8 cellular contexts compared by ENCODE assay signal in genomic region chr9:130186839-130187522, GRCh38. TPM values are rescaled to one million over a fixed set of nuclear protein-coding genes. Genes with fewer than 3 reads are reported as not detected.
DNase-seq lines count a peak whose midpoint lies in the region; ATAC-seq and TF ChIP-seq lines count a peak whose summit lies in the region.

No MANE protein-coding gene starts in this region.

- H3K4me3 ChIP-seq in epithelial cell of proximal tubule (ENCODE audit: low read depth, low read length): peak overlapping the region; percentile 62
- H3K4me3 ChIP-seq in neural progenitor cell: no peak overlapping the region

- H3K4me1 ChIP-seq in neural progenitor cell: peaks cover 40% of the 10 kb centered on the region

- peaks cover 11% of the 10 kb centered on the region for H3K27me3 Mint-ChIP-seq in neural progenitor cell (ENCODE audit: insufficient read depth, low read depth)
- no peaks in the 10 kb centered on the region for H3K27me3 Mint-ChIP-seq in activated CD8-positive, alpha-beta T cell treated with anti-CD3 and anti-CD28 coated beads for 36 hours

- no peaks in the 10 kb centered on the region for H3K36me3 Mint-ChIP-seq in neural progenitor cell
- H3K36me3 Mint-ChIP-seq in activated CD8-positive, alpha-beta T cell treated with anti-CD3 and anti-CD28 coated beads for 36 hours (ENCODE audit: low read depth): no peaks in the 10 kb centered on the region

- peaks cover 22% of the 10 kb centered on the region for H3F3A ChIP-seq in neural progenitor cell (ENCODE audit: low read depth)

- CTCF ChIA-PET in activated CD8-positive, alpha-beta T cell treated with anti-CD3 and anti-CD28 coated beads for 36 hours (lab: Charles Lee): interaction anchor here (0.6 kb wide), 1 partner anchor 63 kb away, joined by 5 read pairs; no protein-coding TSS in a partner anchor

- peaks cover 53% of the 10 kb centered on the region for H3K79me2 ChIP-seq in neural progenitor cell (ENCODE audit: low read depth)

- ATAC-seq in HG03342 (IDR thresholded peaks at IDR 0.05; ENCODE audit: unreplicated experiment): no peak
- ATAC-seq in activated CD8-positive, alpha-beta T cell treated with anti-CD3 and anti-CD28 coated beads for 36 hours: no peak
- ATAC-seq in HG03097 (IDR thresholded peaks at IDR 0.05; ENCODE audit: low FRiP score, unreplicated experiment): no peak
- no peak for ATAC-seq in HG03565 (IDR thresholded peaks at IDR 0.05; ENCODE audit: unreplicated experiment)

- no peak overlapping the region for H3K9ac ChIP-seq in neural progenitor cell

- intact Hi-C loops in activated CD8-positive, alpha-beta T cell treated with anti-CD3 and anti-CD28 coated beads for 36 hours (cut with micrococcal nuclease): no loop called here

- H4K20me1 ChIP-seq in neural progenitor cell (ENCODE audit: low read depth): peaks cover 46% of the 10 kb centered on the region

- H2AFZ ChIP-seq in neural progenitor cell (replicated peaks): no peak overlapping the region

- H3K9me3 Mint-ChIP-seq in neural progenitor cell: no peaks in the 10 kb centered on the region
- H3K9me3 Mint-ChIP-seq in activated CD8-positive, alpha-beta T cell treated with anti-CD3 and anti-CD28 coated beads for 36 hours: no peaks in the 10 kb centered on the region

- no peaks in the 10 kb centered on the region for H3K27me3 ChIP-seq in neural progenitor cell

- POLR2A ChIA-PET in activated CD8-positive, alpha-beta T cell treated with anti-CD3 and anti-CD28 coated beads for 36 hours (lab: Charles Lee): interaction anchor here (1.2 kb wide), 1 partner anchor 49 kb away, joined by 3 read pairs; no protein-coding TSS in a partner anchor

- H3K27ac ChIP-seq in neural progenitor cell: no peak overlapping the region

- H3K4me3 Mint-ChIP-seq in neural progenitor cell: peak overlapping the region; percentile 78
- no peak overlapping the region for H3K4me3 Mint-ChIP-seq in activated CD8-positive, alpha-beta T cell treated with anti-CD3 and anti-CD28 coated beads for 36 hours

- no peaks in the 10 kb centered on the region for H3K9me3 ChIP-seq in neural progenitor cell (ENCODE audit: low read depth)

- peak overlapping the region; percentile 97 for H3K27ac Mint-ChIP-seq in neural progenitor cell
- H3K27ac Mint-ChIP-seq in activated CD8-positive, alpha-beta T cell treated with anti-CD3 and anti-CD28 coated beads for 36 hours: no peak overlapping the region

- peak overlapping the region; percentile 67 for H3K4me2 ChIP-seq in neural progenitor cell

- H3K4me1 Mint-ChIP-seq in neural progenitor cell: peaks cover 55% of the 10 kb centered on the region
- H3K4me1 Mint-ChIP-seq in activated CD8-positive, alpha-beta T cell treated with anti-CD3 and anti-CD28 coated beads for 36 hours (ENCODE audit: low read depth): no peaks in the 10 kb centered on the region

- TF ChIP-seq CTCF in epithelial cell of proximal tubule (conservative IDR thresholded peaks at IDR 0.05; ENCODE audit: low read depth, low read length): no peak
- no peak for TF ChIP-seq CTCF in neural progenitor cell (IDR thresholded peaks at IDR 0.05)
- no peak for TF ChIP-seq CTCF in activated CD8-positive, alpha-beta T cell treated with anti-CD3 and anti-CD28 coated beads for 36 hours (IDR thresholded peaks at IDR 0.05)

- DNase-seq in GM04503 (ENCODE audit: low read depth) (peak; percentile 38), NOMO-1 treated with DMSO at 0.1 percent for 48 hours (lab: John Stamatoyannopoulos, UW; ENCODE audit: unreplicated experiment) (peak; percentile 47), epithelial cell of proximal tubule (ENCODE audit: low read depth) (no peak), neural progenitor cell (ENCODE audit: low spot score) (peak; percentile 61)
- DNase-seq in activated CD8-positive, alpha-beta T cell treated with anti-CD3 and anti-CD28 coated beads for 36 hours: no peak

- no peaks in the 10 kb centered on the region for H3K36me3 ChIP-seq in neural progenitor cell

RNA-seq across cellular contexts. Expression of gene NCS1, which starts 14.8 kb away (rescaled TPM):
- total RNA-seq in epithelial cell of proximal tubule (48.8 and 77.7 TPM in 2 replicates), neural progenitor cell (ENCODE audit: low replicate concordance) (16.0 and 28.5 TPM in 2 replicates)
- 10 to 100 TPM; 21.2 to 21.3 TPM for total RNA-seq in activated CD8-positive, alpha-beta T cell treated with anti-CD3 and anti-CD28 coated beads for 36 hours

Comparison
In these comparisons a context has a peak if more than half of its experiments do, and no peak if none do; other contexts are left out.
1. DNase-seq: peak in GM04503 (single experiment), NOMO-1 treated with DMSO at 0.1 percent for 48 hours (single experiment) and neural progenitor cell (single experiment); none in epithelial cell of proximal tubule (single experiment) and activated CD8-positive, alpha-beta T cell treated with anti-CD3 and anti-CD28 coated beads for 36 hours (single experiment).